Comparison of ENCODE assay signal across 9 cellular contexts in genomic region chr15:44726136-44726535, GRCh38. TPM values are rescaled to one million over a fixed set of nuclear protein-coding genes. Genes with fewer than 3 reads are reported as not detected.
DNase-seq lines count a peak whose midpoint lies in the region.
"Had no signal": no experiment of that assay in that cellular context is flagged by ENCODE, and none has a peak within 500 bp of the region (broad histone marks: within the 10 kb centered on the region; RNA-seq: fewer than 3 reads in every experiment).

No MANE protein-coding gene starts in this region.

- H3K27ac Mint-ChIP-seq in activated CD4-positive, alpha-beta memory T cell treated with anti-CD3 and anti-CD28 coated beads for 36 hours, result peak overlapping the region; percentile 100

- CTCF ChIA-PET in activated CD4-positive, alpha-beta memory T cell treated with anti-CD3 and anti-CD28 coated beads for 36 hours (lab: Charles Lee), result interaction anchor here (1.1 to 8.4 kb wide), 5 partner anchors 11 to 147 kb away, joined by 3 to 155 read pairs (median 33); partner anchors contain the start of genes B2M, PATL2, SPG11 and TRIM69

- peaks cover 63% of the 10 kb centered on the region for H3K4me1 Mint-ChIP-seq in activated CD4-positive, alpha-beta memory T cell treated with anti-CD3 and anti-CD28 coated beads for 36 hours (ENCODE audit: low read depth)

- peak; percentile 4 for DNase-seq in DMS79 (lab: John Stamatoyannopoulos, UW)
- no peak for DNase-seq in DMS79 treated with DMSO at 0.1 percent for 48 hours (lab: John Stamatoyannopoulos, UW)
- peak; percentile 44 for DNase-seq in activated CD4-positive, alpha-beta memory T cell treated with anti-CD3 and anti-CD28 coated beads for 36 hours
- peak; percentile 20 for DNase-seq in germinal center (ENCODE audit: low spot score)
- DNase-seq in stimulated activated naive CD4-positive, alpha-beta T cell treated with Interleukin-2 at 50 U/mL for 16 hours (lab: John Stamatoyannopoulos, UW), result peak; percentile 17
- DNase-seq in DMS114 treated with DMSO at 0.1 percent for 48 hours (lab: John Stamatoyannopoulos, UW; ENCODE audit: unreplicated experiment), result no peak
- no peak for DNase-seq in islet precursor cell
- no peak for DNase-seq in T1000 (lab: John Stamatoyannopoulos, UW)
- DNase-seq: 8988T had no signal

- H3K27me3 Mint-ChIP-seq in activated CD4-positive, alpha-beta memory T cell treated with anti-CD3 and anti-CD28 coated beads for 36 hours, result no peaks in the 10 kb centered on the region

- intact Hi-C loops in activated CD4-positive, alpha-beta memory T cell treated with anti-CD3 and anti-CD28 coated beads for 36 hours (cut with micrococcal nuclease), result loop anchor here (2.0 to 10.0 kb wide), 6 partner anchors 25 to 901 kb away; partner anchors contain the start of genes CTDSPL2, EIF3J, MFAP1 and WDR76

- H3K9me3 Mint-ChIP-seq in activated CD4-positive, alpha-beta memory T cell treated with anti-CD3 and anti-CD28 coated beads for 36 hours, result no peaks in the 10 kb centered on the region

- peaks cover 26% of the 10 kb centered on the region for H3K36me3 Mint-ChIP-seq in activated CD4-positive, alpha-beta memory T cell treated with anti-CD3 and anti-CD28 coated beads for 36 hours

- H3K4me3 Mint-ChIP-seq in activated CD4-positive, alpha-beta memory T cell treated with anti-CD3 and anti-CD28 coated beads for 36 hours, result peak overlapping the region; percentile 96

- POLR2A ChIA-PET in activated CD4-positive, alpha-beta memory T cell treated with anti-CD3 and anti-CD28 coated beads for 36 hours (lab: Charles Lee), result interaction anchor here (0.8 to 21.9 kb wide), 5 partner anchors 11 to 62 kb away, joined by 6 to 1161 read pairs (median 83); partner anchors contain the start of genes B2M, PATL2, SPG11 and TRIM69

RNA-seq across cellular contexts. Expression of gene TRIM69, which starts 10.2 kb away (rescaled TPM):
- 10 to 100 TPM; 76.0 to 78.0 TPM for total RNA-seq in activated CD4-positive, alpha-beta memory T cell treated with anti-CD3 and anti-CD28 coated beads for 36 hours

RNA-seq across cellular contexts. Expression of gene B2M, which starts 14.8 kb away (rescaled TPM):
- total RNA-seq in activated CD4-positive, alpha-beta memory T cell treated with anti-CD3 and anti-CD28 coated beads for 36 hours, result 1,000 to 10,000 TPM; 6,098 to 6,314 TPM

RNA-seq across cellular contexts. Expression of gene PATL2, which starts 15.0 kb away (rescaled TPM):
- total RNA-seq in activated CD4-positive, alpha-beta memory T cell treated with anti-CD3 and anti-CD28 coated beads for 36 hours, result 10 to 100 TPM; 16.5 to 17.2 TPM

Comparison
In these comparisons a context has a peak if more than half of its experiments do, and no peak if none do; other contexts are left out.
1. DNase-seq: peak in DMS79 (single experiment), activated CD4-positive, alpha-beta memory T cell treated with anti-CD3 and anti-CD28 coated beads for 36 hours (single experiment), germinal center (single experiment) and stimulated activated naive CD4-positive, alpha-beta T cell treated with Interleukin-2 at 50 U/mL for 16 hours (single experiment); none in DMS79 treated with DMSO at 0.1 percent for 48 hours (single experiment), DMS114 treated with DMSO at 0.1 percent for 48 hours (single experiment), islet precursor cell (single experiment) and T1000 (single experiment).